Comparison of ENCODE assay signal across 20 cellular contexts in the genomic region with DNA sequence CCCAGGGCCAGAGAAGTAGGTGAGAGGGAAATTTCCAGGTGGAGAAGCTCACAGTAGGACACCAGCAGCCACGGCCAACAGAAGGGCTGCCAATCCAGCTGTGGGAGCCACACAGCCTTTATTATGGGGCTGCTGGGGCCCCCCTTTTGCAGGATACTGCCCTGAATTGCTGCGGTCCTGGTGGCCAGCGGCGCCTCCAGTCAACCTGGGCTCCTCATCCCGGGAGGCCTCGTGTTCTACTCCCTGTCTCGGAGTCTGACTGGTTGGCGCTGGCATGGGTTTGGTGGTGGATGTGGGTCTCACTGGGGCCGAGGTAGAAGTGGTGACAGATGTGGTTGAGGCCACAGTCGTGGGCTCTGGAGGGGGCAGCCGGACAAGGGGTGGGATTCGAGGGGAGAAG. TPM values are rescaled to one million over a fixed set of nuclear protein-coding genes. Genes with fewer than 3 reads are reported as not detected.
"Had no signal": no experiment of that assay in that cellular context is flagged by ENCODE, and none has a peak within 500 bp of the region (broad histone marks: within the 10 kb centered on the region; RNA-seq: fewer than 3 reads in every experiment).

No MANE protein-coding gene starts in this region.

- H3K36me3 Mint-ChIP-seq: activated CD8-positive, alpha-beta memory T cell treated with anti-CD3 and anti-CD28 coated beads, Interleukin-2, amount 10 ng/mL, durations not matched to agents 7 days and 5 days had no signal

- H3K4me2 ChIP-seq: smooth muscle cell had no signal

- H3K36me3 ChIP-seq: colonic mucosa, right atrium auricular region, SJSA1, thyroid gland had no signal

- H3K4me3 Mint-ChIP-seq: activated CD8-positive, alpha-beta memory T cell treated with anti-CD3 and anti-CD28 coated beads, Interleukin-2, amount 10 ng/mL, durations not matched to agents 7 days and 5 days had no signal

- H3K27me3 ChIP-seq: colonic mucosa, right atrium auricular region, SJSA1, thyroid gland, vagina had no signal

- H3K4me3 ChIP-seq: body of pancreas, colonic mucosa, right atrium auricular region, SJSA1, smooth muscle cell, thyroid gland, vagina had no signal

- H3K9me3 Mint-ChIP-seq: activated B cell treated with CpG ODN at 0.5 μM for 24 hours; T-helper 2 cell treated with Interferon-gamma antibody and Interleukin-4, amounts not matched to agents 5 μg/mL and 100 μg/mL, for 36 hours had no signal

- DNase-seq: activated B cell treated with CpG ODN at 0.5 μM for 24 hours; activated CD4-positive, alpha-beta T cell treated with anti-CD3 and anti-CD28 coated beads, Interleukin-2, amount 50 U/mL, for 4 hours; activated CD8-positive, alpha-beta memory T cell treated with anti-CD3 and anti-CD28 coated beads, Interleukin-2, amount 10 ng/mL, durations not matched to agents 7 days and 5 days; activated naive CD4-positive, alpha-beta T cell; activated T-cell treated with anti-CD3 and anti-CD28 coated beads, Interleukin-2, amount 50 U/mL, for 1 hour; amniotic stem cell; body of pancreas; colonic mucosa; islet precursor cell; nucleus accumbens; thyroid gland had no signal

- H3K27ac ChIP-seq: body of pancreas, colonic mucosa, right atrium auricular region, SJSA1, thyroid gland, vagina had no signal

- H3K27ac Mint-ChIP-seq: activated B cell treated with CpG ODN at 0.5 μM for 24 hours; activated CD8-positive, alpha-beta memory T cell treated with anti-CD3 and anti-CD28 coated beads, Interleukin-2, amount 10 ng/mL, durations not matched to agents 7 days and 5 days; T-helper 2 cell treated with Interferon-gamma antibody and Interleukin-4, amounts not matched to agents 5 μg/mL and 100 μg/mL, for 36 hours had no signal

- ATAC-seq: activated CD8-positive, alpha-beta memory T cell treated with anti-CD3 and anti-CD28 coated beads, Interleukin-2, amount 10 ng/mL, durations not matched to agents 7 days and 5 days; body of pancreas; esophagus mucosa; left lobe of liver had no signal

RNA-seq across cellular contexts. Expression of a gene that starts 4.1 kb away (rescaled TPM):
- total RNA-seq: activated B cell treated with CpG ODN at 0.5 μM for 24 hours had no signal

RNA-seq across cellular contexts. Expression of a gene that starts 46.6 kb away (rescaled TPM):
- total RNA-seq: activated B cell treated with CpG ODN at 0.5 μM for 24 hours; activated CD8-positive, alpha-beta memory T cell treated with anti-CD3 and anti-CD28 coated beads, Interleukin-2, amount 10 ng/mL, durations not matched to agents 7 days and 5 days; body of pancreas; left lobe of liver; lung microvascular endothelial cell; posterior vena cava; right atrium auricular region; SJSA1; smooth muscle cell; vagina had no signal
